ENCODE assay signal across 8 cellular contexts in genomic region chr9:136665111-136665703, GRCh38. TPM values are rescaled to one million over a fixed set of nuclear protein-coding genes. Genes with fewer than 3 reads are reported as not detected.
A peak's percentile ranks its signal among the peaks of the same experiment; 100 is the strongest.
DNase-seq lines count a peak whose midpoint lies in the region; ATAC-seq, FAIRE-seq and TF ChIP-seq lines count a peak whose summit lies in the region.

No MANE protein-coding gene starts in this region.

- H3K27ac ChIP-seq in K562 (ENCODE audit: extremely low read depth, low read depth, low read length): peak overlapping the region; percentile 79
- H3K27ac ChIP-seq in right lobe of liver: peak overlapping the region; percentile 62 to 84 (median 75)
- H3K27ac ChIP-seq in upper lobe of right lung: peak overlapping the region; percentile 91

- in situ Hi-C loops in K562 (cut with MboI): no loop called here

- peak; percentile 78 for DNase-seq in DMS53 (lab: John Stamatoyannopoulos, UW)
- DNase-seq in KG1 (lab: John Stamatoyannopoulos, UW): peak; percentile 23
- peak in 1 of 4 experiments; percentile 76 for DNase-seq in K562 (ENCODE audit: extremely low read depth in 1 of 4, low spot score in 3 of 4)
- peak in 1 of 3 donors; percentile 28 for DNase-seq in right lobe of liver
- DNase-seq in upper lobe of right lung: no peak
- DNase-seq in middle frontal gyrus (ENCODE audit: extremely low spot score, low spot score): no peak
- no peak for DNase-seq in NK-92 treated with Interleukin-12 subunit alpha and Interleukin-12 subunit beta, amount 100 ng/mL, for 24 hours (lab: John Stamatoyannopoulos, UW)
- no peak for DNase-seq in NCI-H1694 (lab: John Stamatoyannopoulos, UW)

- peak overlapping the region; percentile 95 for H3K4me2 ChIP-seq in K562 (ENCODE audit: insufficient read depth, low read length)

- H3K4me3 ChIP-seq in K562 (peak overlapping the region; percentile 81), right lobe of liver (peak overlapping the region; percentile 45 to 58 (median 46)), upper lobe of right lung (peak overlapping the region; percentile 52)

- peaks cover 62% of the 10 kb centered on the region; the same call in 2 of the 3 replicates for H3K36me3 ChIP-seq in K562 (ENCODE audit: control insufficient read depth, insufficient read depth, low read length)
- H3K36me3 ChIP-seq in right lobe of liver: no peaks in the 10 kb centered on the region
- H3K36me3 ChIP-seq in upper lobe of right lung: peaks cover 10% of the 10 kb centered on the region

- TF ChIP-seq CTCF in K562 (IDR thresholded peaks at IDR 0.05 in 2 of 3, conservative IDR thresholded peaks at IDR 0.05 in 1 of 3; ENCODE audit: insufficient read depth in 2 of 3, low read depth in 1 of 3, low read length in 3 of 3) (peak in 2 of 3 experiments; percentile 43 to 93; a peak in 5 of 6 replicates), right lobe of liver (IDR thresholded peaks at IDR 0.05) (peak in 2 of 4 donors; percentile 12), upper lobe of right lung (IDR thresholded peaks at IDR 0.05) (peak; percentile 19)

- intact Hi-C loops in K562 (cut with micrococcal nuclease): no loop called here
- intact Hi-C loops in right lobe of liver (cut with DNase I): no loop called here
- intact Hi-C loops in upper lobe of right lung (cut with DNase I): no loop called here

- FAIRE-seq in K562 (lab: Jason Lieb, UNC): no peak

- no TSS peak for BruUV-seq in K562 (replicated peaks; lab: Mats Ljungman, UMichigan)

- POLR2A ChIA-PET in K562 (lab: Yijun Ruan, JAX): no interaction called here

- no peak for TF ChIP-seq EP300 in K562 (IDR thresholded peaks at IDR 0.05; ENCODE audit: low read length)

- H3K79me2 ChIP-seq in K562 (ENCODE audit: control insufficient read depth, insufficient read depth, low read length): peaks cover 70% of the 10 kb centered on the region

- H3K4me1 ChIP-seq in K562 (replicated peaks in 1 of 2; ENCODE audit: control insufficient read depth in 2 of 2, insufficient read depth in 2 of 2, low read length in 2 of 2) (peaks cover 18 to 96% of the 10 kb centered on the region in 2 experiments), right lobe of liver (peaks cover 0 to 3% (median 0%) of the 10 kb centered on the region in 4 donors), upper lobe of right lung (peaks cover 4% of the 10 kb centered on the region)

- TF ChIP-seq POLR2A in K562 (conservative IDR thresholded peaks at IDR 0.05): peak; percentile 70
- TF ChIP-seq POLR2A in right lobe of liver (IDR thresholded peaks at IDR 0.05): no peak

- TF ChIP-seq RAD21 in K562 (CRISPR knock-in tag; conservative IDR thresholded peaks at IDR 0.05 in 1 of 2, IDR thresholded peaks at IDR 0.05 in 1 of 2): peak in 1 of 2 experiments; percentile 31; a peak in 1 of 4 replicates

- H3K9ac ChIP-seq in K562 (ENCODE audit: insufficient read depth in 1 of 2, low read depth in 2 of 2, low read length in 2 of 2): peak overlapping the region; percentile 77 to 97

- ATAC-seq in K562 (peak; percentile 59), right lobe of liver (no peak), upper lobe of right lung (peak; percentile 0)

- H3K9me3 ChIP-seq in K562 (replicated peaks; ENCODE audit: control insufficient read depth, insufficient read depth, low read depth, low read length) (0 out of 2 replicates have a peak, but pooled peaks cover 3% of the 10 kb centered on the region), right lobe of liver (no peaks in the 10 kb centered on the region), upper lobe of right lung (no peaks in the 10 kb centered on the region)

- WGBS in K562 (ENCODE audit: insufficient coverage, low coverage, missing lambda C conversion rate): under 1% methylated on average over 42 of the region's 49 CpGs
- 0% methylated on average over 1 of the region's 49 CpGs for WGBS in right lobe of liver (ENCODE audit: insufficient coverage, low coverage, low lambda C conversion rate, missing lambda C conversion rate)

- CTCF ChIA-PET in K562 (lab: Yijun Ruan, JAX; ENCODE audit: low intra/inter-chr PET ratio): interaction anchor here (0.8 kb wide), 1 partner anchor 20 kb away, joined by 3 read pairs; no protein-coding TSS in a partner anchor

- no peak overlapping the region for H2AFZ ChIP-seq in K562 (ENCODE audit: low read depth, low read length)

- H3K9me1 ChIP-seq in K562 (ENCODE audit: control insufficient read depth, insufficient read depth, low read length): peaks cover 2% of the 10 kb centered on the region

- no peaks in the 10 kb centered on the region for H3K27me3 ChIP-seq in K562 (ENCODE audit: control insufficient read depth in 2 of 2, insufficient read depth in 2 of 2, low read length in 2 of 2)
- no peaks in the 10 kb centered on the region for H3K27me3 ChIP-seq in right lobe of liver
- H3K27me3 ChIP-seq in upper lobe of right lung: peaks cover 20% of the 10 kb centered on the region

- peaks cover 50% of the 10 kb centered on the region for H4K20me1 ChIP-seq in K562 (replicated peaks; ENCODE audit: control insufficient read depth, insufficient read depth, low read length)

TF ChIP-seq in K562, 482 proteins besides CTCF, POLR2A, EP300 and RAD21 (continues in another document):
- TF ChIP-seq KLF13 (tag; IDR thresholded peaks at IDR 0.05; ENCODE audit: borderline replicate concordance, low read depth): peak; percentile 32; the same call in 1 of the 2 replicates
- TF ChIP-seq SAP30 (IDR thresholded peaks at IDR 0.05; ENCODE audit: borderline replicate concordance, insufficient read depth, low read depth, low read length, poor library complexity, severe bottlenecking): peak; percentile 22
- TF ChIP-seq STAT5B (CRISPR knock-in tag; IDR thresholded peaks at IDR 0.05): no peak
- peak; percentile 39; the same call in 1 of the 2 replicates for TF ChIP-seq KDM2B (CRISPR knock-in tag; IDR thresholded peaks at IDR 0.05)

RNA-seq across cellular contexts. Expression of gene EGFL7, which starts 2.5 kb away (rescaled TPM):
- total RNA-seq in K562 (2011; cell fraction: chromatin; rRNA removed; ENCODE audit: low replicate concordance): 149 and 838 TPM in 2 replicates
- total RNA-seq in K562 (2011; cell fraction: nucleolus; rRNA removed): 1,169 and 1,462 TPM in 2 replicates
- total RNA-seq in K562 (2011; cell fraction: nucleoplasm; rRNA removed): 493 and 520 TPM in 2 replicates
- total RNA-seq in K562 (2014; rRNA removed) (217 and 294 TPM in 2 replicates), K562 (2014; rRNA removed; fragmentation: Illumina TruSeq; extraction: Trizol) (6.6 and 10.2 TPM in 2 replicates), K562 (2015; rRNA removed; fragmentation: Illumina TruSeq; extraction: Trizol) (55.3 and 55.5 TPM in 2 replicates), K562 (2021) (213 and 225 TPM in 2 replicates), right lobe of liver (10 to 100 TPM; 26.7 to 54.2 (median 45.8) TPM), upper lobe of right lung (302 TPM)
- polyA plus RNA-seq in K562 (2011; rRNA removed) (220 and 305 TPM in 2 replicates), K562 (2014; fragmentation: Illumina TruSeq; extraction: Trizol) (16.3 and 110 TPM in 2 replicates), K562 (2014; fragmentation: Nextera tagmentation; extraction: Ambion mirVana) (10 to 100 TPM in 1 of 2 experiments, 1 to 10 TPM in 1; 1.5 to 10.9 TPM), K562 (2014; rRNA removed) (286 and 294 TPM in 2 replicates)
- 390 and 1,175 TPM in 2 replicates for polyA plus RNA-seq in K562 (2011; cell fraction: cytosol; rRNA removed)
- polyA plus RNA-seq in K562 (2011; cell fraction: nucleus; rRNA removed): 1,734 and 4,262 TPM in 2 replicates
- 148 and 194 TPM in 2 replicates for polyA plus RNA-seq in K562 (2012)
- 33.5 and 52.0 TPM in 2 replicates for polyA minus RNA-seq in K562 (2011; rRNA and poly(A)+ RNA removed)
- 222 and 294 TPM in 2 replicates for polyA minus RNA-seq in K562 (2011; cell fraction: cytosol; rRNA and poly(A)+ RNA removed)
- polyA minus RNA-seq in K562 (2011; cell fraction: nucleus; rRNA and poly(A)+ RNA removed): 630 and 998 TPM in 2 replicates

RNA-seq across cellular contexts. Expression of gene AGPAT2, which starts 22.1 kb away (rescaled TPM):
- total RNA-seq in K562 (2011; cell fraction: chromatin; rRNA removed; ENCODE audit: low replicate concordance): 18.6 and 52.7 TPM in 2 replicates
- 77.5 and 84.7 TPM in 2 replicates for total RNA-seq in K562 (2011; cell fraction: nucleolus; rRNA removed)
- total RNA-seq in K562 (2011; cell fraction: nucleoplasm; rRNA removed): 39.6 and 45.3 TPM in 2 replicates
- 45.5 and 56.5 TPM in 2 replicates for total RNA-seq in K562 (2014; rRNA removed)
- 7.2 and 8.5 TPM in 2 replicates for total RNA-seq in K562 (2014; rRNA removed; fragmentation: Illumina TruSeq; extraction: Trizol)
- 27.7 and 31.8 TPM in 2 replicates for total RNA-seq in K562 (2015; rRNA removed; fragmentation: Illumina TruSeq; extraction: Trizol)
- total RNA-seq in K562 (2021): 52.6 and 54.5 TPM in 2 replicates
- 17.3 and 25.4 TPM in 2 replicates for polyA plus RNA-seq in K562 (2011; rRNA removed)
- 37.8 and 64.3 TPM in 2 replicates for polyA plus RNA-seq in K562 (2011; cell fraction: cytosol; rRNA removed)
- polyA plus RNA-seq in K562 (2011; cell fraction: nucleus; rRNA removed): 26.1 and 33.3 TPM in 2 replicates
- polyA plus RNA-seq in K562 (2012): 34.3 and 52.5 TPM in 2 replicates
- 23.9 and 38.6 TPM in 2 replicates for polyA plus RNA-seq in K562 (2014; fragmentation: Illumina TruSeq; extraction: Trizol)
- under 1 TPM; 0.13 to 0.45 TPM for polyA plus RNA-seq in K562 (2014; fragmentation: Nextera tagmentation; extraction: Ambion mirVana)
- polyA plus RNA-seq in K562 (2014; rRNA removed): 47.1 and 51.9 TPM in 2 replicates
- 10.0 and 12.2 TPM in 2 replicates for polyA minus RNA-seq in K562 (2011; rRNA and poly(A)+ RNA removed)
- 19.5 and 23.0 TPM in 2 replicates for polyA minus RNA-seq in K562 (2011; cell fraction: cytosol; rRNA and poly(A)+ RNA removed)
- polyA minus RNA-seq in K562 (2011; cell fraction: nucleus; rRNA and poly(A)+ RNA removed): 21.4 and 30.0 TPM in 2 replicates
- total RNA-seq in right lobe of liver: 100 to 1,000 TPM; 117 to 379 (median 184) TPM
- 117 TPM for total RNA-seq in upper lobe of right lung

RNA-seq across cellular contexts. Expression of gene DIPK1B, which starts 47.2 kb away (rescaled TPM):
- 11.8 and 45.1 TPM in 2 replicates for total RNA-seq in K562 (2011; cell fraction: chromatin; rRNA removed; ENCODE audit: low replicate concordance)
- total RNA-seq in K562 (2011; cell fraction: nucleolus; rRNA removed): 39.9 and 47.9 TPM in 2 replicates
- 25.8 and 26.4 TPM in 2 replicates for total RNA-seq in K562 (2011; cell fraction: nucleoplasm; rRNA removed)
- total RNA-seq in K562 (2014; rRNA removed): 22.3 and 25.2 TPM in 2 replicates
- total RNA-seq in K562 (2014; rRNA removed; fragmentation: Illumina TruSeq; extraction: Trizol): 2.8 TPM in 2 replicates
- 5.9 and 7.4 TPM in 2 replicates for total RNA-seq in K562 (2015; rRNA removed; fragmentation: Illumina TruSeq; extraction: Trizol)
- total RNA-seq in K562 (2021): 20.4 TPM in 2 replicates
- polyA plus RNA-seq in K562 (2011; rRNA removed): 11.4 and 20.2 TPM in 2 replicates
- polyA plus RNA-seq in K562 (2011; cell fraction: cytosol; rRNA removed): 26.7 and 64.0 TPM in 2 replicates
- polyA plus RNA-seq in K562 (2011; cell fraction: nucleus; rRNA removed): 41.8 and 57.7 TPM in 2 replicates
- polyA plus RNA-seq in K562 (2012): 9.0 and 14.4 TPM in 2 replicates
- polyA plus RNA-seq in K562 (2014; fragmentation: Illumina TruSeq; extraction: Trizol): 4.2 and 6.8 TPM in 2 replicates
- polyA plus RNA-seq in K562 (2014; fragmentation: Nextera tagmentation; extraction: Ambion mirVana): under 1 TPM; 0.08 to 0.21 TPM
- 20.5 and 21.2 TPM in 2 replicates for polyA plus RNA-seq in K562 (2014; rRNA removed)
- 3.7 and 4.5 TPM in 2 replicates for polyA minus RNA-seq in K562 (2011; rRNA and poly(A)+ RNA removed)
- 13.1 and 14.0 TPM in 2 replicates for polyA minus RNA-seq in K562 (2011; cell fraction: cytosol; rRNA and poly(A)+ RNA removed)
- 9.0 and 9.8 TPM in 2 replicates for polyA minus RNA-seq in K562 (2011; cell fraction: nucleus; rRNA and poly(A)+ RNA removed)
- 1 to 10 TPM; 1.4 to 7.7 (median 5.1) TPM for total RNA-seq in right lobe of liver
- total RNA-seq in upper lobe of right lung: 17.7 TPM

Comparison
In these comparisons a context has a peak if more than half of its experiments do, and no peak if none do; other contexts are left out.
1. DNase-seq: peak in DMS53 (single experiment) and KG1 (single experiment); none in upper lobe of right lung (single experiment), middle frontal gyrus (single experiment), NK-92 treated with Interleukin-12 subunit alpha and Interleukin-12 subunit beta, amount 100 ng/mL, for 24 hours (single experiment) and NCI-H1694 (single experiment).
2. ATAC-seq: peak in K562 (single experiment) and upper lobe of right lung (single experiment); none in right lobe of liver (0 of 4).
3. Peak in every context shown above with its lines, with median percentiles within 50 percentile points of each other: H3K27ac ChIP-seq and H3K4me3 ChIP-seq.